In genomic region chr7:92837214-92837749, GRCh38 we compare ENCODE assay signal across 8 cellular contexts. TPM values are rescaled to one million over a fixed set of nuclear protein-coding genes. Genes with fewer than 3 reads are reported as not detected.
DNase-seq lines count a peak whose midpoint lies in the region; ATAC-seq, FAIRE-seq and TF ChIP-seq lines count a peak whose summit lies in the region.

No MANE protein-coding gene starts in this region.

- H3K9me3 ChIP-seq in endothelial cell of umbilical vein (replicated peaks; ENCODE audit: control insufficient read depth, insufficient read depth, low read length) (no peaks in the 10 kb centered on the region), parathyroid adenoma (ENCODE audit: control insufficient read depth, low read length) (no peaks in the 10 kb centered on the region)

- intact Hi-C loops in endothelial cell of umbilical vein (cut with micrococcal nuclease): loop anchor here (2.0 kb wide), 1 partner anchor 308 kb away; the partner anchor contains the start of genes PEX1 and RBM48

- H3K36me3 Mint-ChIP-seq in T-helper 1 cell treated with Interleukin-12 subunit alpha and Interleukin-12 subunit beta and Interleukin-4 antibody, amounts not matched to agents 30 μg/mL and 1 μg/mL, for 36 hours (ENCODE audit: low read depth): peaks cover 16% of the 10 kb centered on the region

- H3K27me3 ChIP-seq in endothelial cell of umbilical vein (ENCODE audit: control insufficient read depth in 2 of 2, insufficient read depth in 2 of 2, low read length in 2 of 2) (peaks cover 0 to 29% of the 10 kb centered on the region in 2 experiments), parathyroid adenoma (ENCODE audit: control insufficient read depth, insufficient read depth, low read length) (no peaks in the 10 kb centered on the region)

- H3K27ac Mint-ChIP-seq in T-helper 1 cell treated with Interleukin-12 subunit alpha and Interleukin-12 subunit beta and Interleukin-4 antibody, amounts not matched to agents 30 μg/mL and 1 μg/mL, for 36 hours: peak overlapping the region; percentile 83

- FAIRE-seq in RCC 7860 (lab: Jason Lieb, UNC) (peak; percentile 72), endothelial cell of umbilical vein (lab: Jason Lieb, UNC) (peak; percentile 59)

- DNase-seq in T-helper 1 cell (no peak), RCC 7860 (ENCODE audit: low spot score) (peak; percentile 44), endothelial cell of umbilical vein (ENCODE audit: low read depth, low spot score) (peak; percentile 58), hepatic stellate cell (ENCODE audit: low spot score) (no peak)
- no peak for DNase-seq in effector CD4-positive, alpha-beta T cell

- H3K4me1 ChIP-seq in endothelial cell of umbilical vein (ENCODE audit: control insufficient read depth, extremely low read depth, insufficient read depth, low read length): peaks cover 18% of the 10 kb centered on the region
- no peaks in the 10 kb centered on the region for H3K4me1 ChIP-seq in parathyroid adenoma

- no peaks in the 10 kb centered on the region for H3K36me3 ChIP-seq in endothelial cell of umbilical vein (ENCODE audit: control insufficient read depth in 2 of 2, extremely low read depth in 1 of 2, insufficient read depth in 2 of 2, low read length in 2 of 2)
- no peaks in the 10 kb centered on the region for H3K36me3 ChIP-seq in parathyroid adenoma (ENCODE audit: control insufficient read depth, insufficient read depth, low read length)

- ATAC-seq in GM21576 (IDR thresholded peaks at IDR 0.05; ENCODE audit: unreplicated experiment): no peak

- H3K9me3 Mint-ChIP-seq in T-helper 1 cell treated with Interleukin-12 subunit alpha and Interleukin-12 subunit beta and Interleukin-4 antibody, amounts not matched to agents 30 μg/mL and 1 μg/mL, for 36 hours: no peaks in the 10 kb centered on the region

- CTCF ChIA-PET in endothelial cell of umbilical vein (lab: Charles Lee): interaction anchor here (1.1 to 3.2 kb wide), 13 partner anchors 17 to 391 kb away, joined by 3 to 20 read pairs (median 4); no protein-coding TSS in a partner anchor

- H3K9ac ChIP-seq in endothelial cell of umbilical vein (replicated peaks; ENCODE audit: extremely low read depth, insufficient read depth, low read length) (peak overlapping the region; percentile 85), parathyroid adenoma (no peak overlapping the region)

- no peaks in the 10 kb centered on the region for H3K9me1 ChIP-seq in endothelial cell of umbilical vein (replicated peaks; ENCODE audit: control insufficient read depth, extremely low read depth, insufficient read depth, low read length)

- TF ChIP-seq CTCF in endothelial cell of umbilical vein (IDR thresholded peaks at IDR 0.05; ENCODE audit: extremely low read depth in 1 of 2, insufficient read depth in 1 of 2, low read depth in 1 of 2, low read length in 2 of 2) (no peak), parathyroid adenoma (IDR thresholded peaks at IDR 0.05) (no peak)

- H3K27me3 Mint-ChIP-seq in T-helper 1 cell treated with Interleukin-12 subunit alpha and Interleukin-12 subunit beta and Interleukin-4 antibody, amounts not matched to agents 30 μg/mL and 1 μg/mL, for 36 hours (ENCODE audit: low read depth): peaks cover 36% of the 10 kb centered on the region

- H4K20me1 ChIP-seq in endothelial cell of umbilical vein (replicated peaks; ENCODE audit: control insufficient read depth, extremely low read depth, insufficient read depth, low read length): no peaks in the 10 kb centered on the region

- TF ChIP-seq POLR2A in endothelial cell of umbilical vein (IDR thresholded peaks at IDR 0.05; ENCODE audit: low read depth, low read length): no peak

- H3K4me1 Mint-ChIP-seq in T-helper 1 cell treated with Interleukin-12 subunit alpha and Interleukin-12 subunit beta and Interleukin-4 antibody, amounts not matched to agents 30 μg/mL and 1 μg/mL, for 36 hours (ENCODE audit: low read depth): peaks cover 18% of the 10 kb centered on the region

- H3K4me3 ChIP-seq in endothelial cell of umbilical vein (replicated peaks in 1 of 3; ENCODE audit: insufficient read depth in 1 of 3, low read depth in 1 of 3, low read length in 3 of 3) (peak overlapping the region; percentile 68 to 90 (median 71)), parathyroid adenoma (ENCODE audit: low read depth, low read length) (peak overlapping the region; percentile 86)

- peak overlapping the region; percentile 64 for H3K27ac ChIP-seq in endothelial cell of umbilical vein (ENCODE audit: insufficient read depth, low read depth, low read length)
- peak overlapping the region; percentile 8 for H3K27ac ChIP-seq in parathyroid adenoma

- dilution Hi-C loops in endothelial cell of umbilical vein (cut with MboI; ENCODE audit: extremely low pct_ligation_motif_present, low sequenced_read_pairs): no loop called here

- H2AFZ ChIP-seq in endothelial cell of umbilical vein (ENCODE audit: low read depth, low read length): peak overlapping the region; percentile 80
- peak overlapping the region; percentile 81 for H2AFZ ChIP-seq in parathyroid adenoma

- BruUV-seq in endothelial cell of umbilical vein (replicated peaks; lab: Mats Ljungman, UMichigan): no TSS peak

- peak overlapping the region; percentile 88 for H3K4me3 Mint-ChIP-seq in T-helper 1 cell treated with Interleukin-12 subunit alpha and Interleukin-12 subunit beta and Interleukin-4 antibody, amounts not matched to agents 30 μg/mL and 1 μg/mL, for 36 hours

- H3K79me2 ChIP-seq in endothelial cell of umbilical vein (ENCODE audit: control insufficient read depth, insufficient read depth, low read length) (peaks cover 16% of the 10 kb centered on the region), parathyroid adenoma (no peaks in the 10 kb centered on the region)

- POLR2A ChIA-PET in endothelial cell of umbilical vein (lab: Charles Lee): no interaction called here

- H3K4me2 ChIP-seq in endothelial cell of umbilical vein (ENCODE audit: insufficient read depth, low read length) (peak overlapping the region; percentile 98), parathyroid adenoma (ENCODE audit: low read length) (peak overlapping the region; percentile 77)

TF ChIP-seq in endothelial cell of umbilical vein, 7 proteins besides CTCF, POLR2A, EP300 and RAD21:
- TF ChIP-seq FOS (IDR thresholded peaks at IDR 0.05; ENCODE audit: borderline replicate concordance, insufficient read depth, low read length) (no peak), MAX (IDR thresholded peaks at IDR 0.05; ENCODE audit: insufficient read depth, insufficient read length) (no peak), EZH2 (IDR thresholded peaks at IDR 0.05; ENCODE audit: borderline replicate concordance, low read depth, low read length, severe bottlenecking) (no peak), POLR2AphosphoS5 (IDR thresholded peaks at IDR 0.05; ENCODE audit: insufficient read depth, low read depth, low read length) (no peak), GATA2 (IDR thresholded peaks at IDR 0.05; ENCODE audit: insufficient read depth, insufficient read length, low read depth, low read length) (no peak), JUN (IDR thresholded peaks at IDR 0.05; ENCODE audit: borderline replicate concordance, insufficient read depth, insufficient read length, low read depth) (no peak), MYC (IDR thresholded peaks at IDR 0.05; ENCODE audit: low read depth, low read length) (no peak)

RNA-seq across cellular contexts. Expression of gene CDK6, which starts 0.9 kb away (rescaled TPM):
- total RNA-seq in endothelial cell of umbilical vein: 28.2 and 28.7 TPM in 2 replicates
- 6.0 and 6.7 TPM in 2 replicates for polyA plus RNA-seq in endothelial cell of umbilical vein
- polyA plus RNA-seq in endothelial cell of umbilical vein (2011; cell fraction: cytosol; rRNA removed): 5.0 and 5.5 TPM in 2 replicates
- 21.9 and 22.8 TPM in 2 replicates for polyA plus RNA-seq in endothelial cell of umbilical vein (2011; cell fraction: nucleus; rRNA removed)
- 5.2 and 7.4 TPM in 2 replicates for polyA plus RNA-seq in endothelial cell of umbilical vein (2012)
- polyA minus RNA-seq in endothelial cell of umbilical vein: 37.2 and 55.8 TPM in 2 replicates
- 90.3 TPM for polyA minus RNA-seq in endothelial cell of umbilical vein (2011; cell fraction: cytosol; rRNA and poly(A)+ RNA removed)
- polyA minus RNA-seq in endothelial cell of umbilical vein (2011; cell fraction: nucleus; rRNA and poly(A)+ RNA removed): 69.8 and 112 TPM in 2 replicates

Comparison
In these comparisons a context has a peak if more than half of its experiments do, and no peak if none do; other contexts are left out.
1. DNase-seq: peak in RCC 7860 (single experiment) and endothelial cell of umbilical vein (single experiment); none in T-helper 1 cell (0 of 5), hepatic stellate cell (single experiment) and effector CD4-positive, alpha-beta T cell (single experiment).